1 cellular context compared by ENCODE assay signal in genomic region chr6:14123331-14124105, GRCh38.
TF ChIP-seq lines count a peak whose summit lies in the region.

No MANE protein-coding gene starts in this region.

TF ChIP-seq in GM12878, 131 proteins besides CTCF, POLR2A, EP300 and RAD21 (continued from another document):
- TF ChIP-seq IKZF2 (IDR thresholded peaks at IDR 0.05) (peak in 1 of 2 experiments; percentile 52; a peak in 2 of 4 replicates), CREM (IDR thresholded peaks at IDR 0.05; ENCODE audit: low read depth) (peak; percentile 27; the same call in 1 of the 2 replicates), ZBED1 (IDR thresholded peaks at IDR 0.05; ENCODE audit: borderline replicate concordance) (no peak), RAD51 (IDR thresholded peaks at IDR 0.05) (peak; percentile 55), TCF3 (IDR thresholded peaks at IDR 0.05; ENCODE audit: borderline replicate concordance, insufficient read depth, low read depth, low read length) (no peak), CUX1 (IDR thresholded peaks at IDR 0.05; ENCODE audit: insufficient replicate concordance, low read depth, low read length) (no peak)
